ENCODE assay signal across 18 cellular contexts in the genomic region with DNA sequence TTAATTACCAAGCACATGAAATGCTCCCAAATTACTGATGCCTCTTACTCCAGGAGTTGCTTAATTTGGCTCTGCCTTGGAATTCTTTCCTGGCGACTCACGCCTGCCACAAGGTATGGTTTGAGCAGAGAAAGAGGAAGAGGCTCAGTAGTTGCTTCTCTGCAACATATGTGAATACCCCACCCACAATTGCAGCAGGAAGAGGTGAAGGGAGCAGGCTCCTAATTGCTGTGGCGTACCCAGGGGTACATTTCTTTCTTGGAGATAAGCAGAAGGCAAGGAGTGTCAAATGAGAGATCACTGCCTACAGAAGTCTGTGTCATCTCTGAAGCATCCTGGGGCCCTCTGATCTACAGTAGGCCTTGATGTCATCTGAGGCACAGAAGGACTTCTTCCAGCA. TPM values are rescaled to one million over a fixed set of nuclear protein-coding genes. Genes with fewer than 3 reads are reported as not detected.
DNase-seq lines count a peak whose midpoint lies in the region; ATAC-seq and TF ChIP-seq lines count a peak whose summit lies in the region.
"Had no signal": no experiment of that assay in that cellular context is flagged by ENCODE, and none has a peak within 500 bp of the region (broad histone marks: within the 10 kb centered on the region; RNA-seq: fewer than 3 reads in every experiment).

No MANE protein-coding gene starts in this region.

- no peak overlapping the region for H3K4me3 ChIP-seq in fibroblast of mammary gland (ENCODE audit: control insufficient read depth, low read depth, low read length)
- peak overlapping the region; percentile 0 for H3K4me3 ChIP-seq in skeletal muscle satellite cell (ENCODE audit: low read length)

- no peaks in the 10 kb centered on the region for H3K36me3 ChIP-seq in skeletal muscle satellite cell (ENCODE audit: insufficient read depth, low read length)

- H3K9me3 ChIP-seq in skeletal muscle satellite cell (replicated peaks; ENCODE audit: low read length), result no peaks in the 10 kb centered on the region

- peak overlapping the region; percentile 27 for H3K9ac ChIP-seq in skeletal muscle satellite cell (ENCODE audit: low read depth, low read length)

- ATAC-seq in SK-N-SH treated with all-trans-retinoic acid at 6 μM for 48 hours, result peak; percentile 39; the same call in 2 of the 3 replicates
- no peak for ATAC-seq in HG02763 (IDR thresholded peaks at IDR 0.05; ENCODE audit: unreplicated experiment)
- ATAC-seq in GM18520 (IDR thresholded peaks at IDR 0.05; ENCODE audit: unreplicated experiment), result no peak
- ATAC-seq: activated T-cell treated with anti-CD3 and anti-CD28 coated beads, Interleukin-2, amount 50 U/mL, for 4 hours; right cardiac atrium had no signal

- H3K27me3 ChIP-seq in skeletal muscle satellite cell (ENCODE audit: control insufficient read depth, insufficient read depth, low read length), result no peaks in the 10 kb centered on the region

- peaks cover 53% of the 10 kb centered on the region for H3K4me1 ChIP-seq in skeletal muscle satellite cell (ENCODE audit: control insufficient read depth, insufficient read depth, low read length)

- TF ChIP-seq CTCF in fibroblast of mammary gland (conservative IDR thresholded peaks at IDR 0.05; ENCODE audit: control insufficient read depth, insufficient read depth, low read depth, low read length), result no peak

- peak overlapping the region; percentile 2 for H3K4me2 ChIP-seq in skeletal muscle satellite cell (ENCODE audit: low read length)

- DNase-seq in HCEC 1CT (peak; percentile 70), fibroblast of mammary gland (ENCODE audit: low read depth) (peak; percentile 64), SIG-M5 (lab: John Stamatoyannopoulos, UW) (no peak)
- DNase-seq: activated CD4-positive, alpha-beta T cell treated with anti-CD3 and anti-CD28 coated beads, Interleukin-2, amount 10 ng/mL, durations not matched to agents 7 days and 5 days; activated T-cell treated with anti-CD3 and anti-CD28 coated beads, Interleukin-2, amount 50 U/mL, for 4 hours; amniotic stem cell; CD8-positive, alpha-beta memory T cell; H7; naive B cell; NCI-H1048; OCI-M1; right cardiac atrium; stimulated activated naive CD4-positive, alpha-beta T cell treated with Interleukin-2 at 50 U/mL for 16 hours; T-helper 1 cell had no signal

TF ChIP-seq in SK-N-SH treated with all-trans-retinoic acid at 6 μM for 48 hours, 23 proteins besides CTCF, POLR2A, EP300 and RAD21:
- TF ChIP-seq, protein P1, sequence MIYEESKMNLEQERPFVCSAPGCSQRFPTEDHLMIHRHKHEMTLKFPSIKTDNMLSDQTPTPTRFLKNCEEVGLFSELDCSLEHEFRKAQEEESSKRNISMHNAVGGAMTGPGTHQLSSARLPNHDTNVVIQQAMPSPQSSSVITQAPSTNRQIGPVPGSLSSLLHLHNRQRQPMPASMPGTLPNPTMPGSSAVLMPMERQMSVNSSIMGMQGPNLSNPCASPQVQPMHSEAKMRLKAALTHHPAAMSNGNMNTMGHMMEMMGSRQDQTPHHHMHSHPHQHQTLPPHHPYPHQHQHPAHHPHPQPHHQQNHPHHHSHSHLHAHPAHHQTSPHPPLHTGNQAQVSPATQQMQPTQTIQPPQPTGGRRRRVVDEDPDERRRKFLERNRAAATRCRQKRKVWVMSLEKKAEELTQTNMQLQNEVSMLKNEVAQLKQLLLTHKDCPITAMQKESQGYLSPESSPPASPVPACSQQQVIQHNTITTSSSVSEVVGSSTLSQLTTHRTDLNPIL (CRISPR knock-in tag; IDR thresholded peaks at IDR 0.05; ENCODE audit: low read depth), result no peak
- TF ChIP-seq ARNTL (CRISPR knock-in tag; IDR thresholded peaks at IDR 0.05; ENCODE audit: borderline replicate concordance, low read depth), result no peak
- TF ChIP-seq, protein P2, sequence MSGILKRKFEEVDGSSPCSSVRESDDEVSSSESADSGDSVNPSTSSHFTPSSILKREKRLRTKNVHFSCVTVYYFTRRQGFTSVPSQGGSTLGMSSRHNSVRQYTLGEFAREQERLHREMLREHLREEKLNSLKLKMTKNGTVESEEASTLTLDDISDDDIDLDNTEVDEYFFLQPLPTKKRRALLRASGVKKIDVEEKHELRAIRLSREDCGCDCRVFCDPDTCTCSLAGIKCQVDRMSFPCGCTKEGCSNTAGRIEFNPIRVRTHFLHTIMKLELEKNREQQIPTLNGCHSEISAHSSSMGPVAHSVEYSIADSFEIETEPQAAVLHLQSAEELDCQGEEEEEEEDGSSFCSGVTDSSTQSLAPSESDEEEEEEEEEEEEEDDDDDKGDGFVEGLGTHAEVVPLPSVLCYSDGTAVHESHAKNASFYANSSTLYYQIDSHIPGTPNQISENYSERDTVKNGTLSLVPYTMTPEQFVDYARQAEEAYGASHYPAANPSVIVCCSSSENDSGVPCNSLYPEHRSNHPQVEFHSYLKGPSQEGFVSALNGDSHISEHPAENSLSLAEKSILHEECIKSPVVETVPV (CRISPR knock-in tag; IDR thresholded peaks at IDR 0.05), result no peak
- TF ChIP-seq ZC3H10 (CRISPR knock-in tag; IDR thresholded peaks at IDR 0.05), result no peak
- TF ChIP-seq BACH2 (CRISPR knock-in tag; IDR thresholded peaks at IDR 0.05; ENCODE audit: borderline replicate concordance), result no peak
- no peak for TF ChIP-seq ZFP30 (CRISPR knock-in tag; IDR thresholded peaks at IDR 0.05)
- no peak for TF ChIP-seq RARB (CRISPR knock-in tag; IDR thresholded peaks at IDR 0.05)
- TF ChIP-seq TOX (CRISPR knock-in tag; IDR thresholded peaks at IDR 0.05; ENCODE audit: borderline replicate concordance), result no peak
- TF ChIP-seq, protein P3, sequence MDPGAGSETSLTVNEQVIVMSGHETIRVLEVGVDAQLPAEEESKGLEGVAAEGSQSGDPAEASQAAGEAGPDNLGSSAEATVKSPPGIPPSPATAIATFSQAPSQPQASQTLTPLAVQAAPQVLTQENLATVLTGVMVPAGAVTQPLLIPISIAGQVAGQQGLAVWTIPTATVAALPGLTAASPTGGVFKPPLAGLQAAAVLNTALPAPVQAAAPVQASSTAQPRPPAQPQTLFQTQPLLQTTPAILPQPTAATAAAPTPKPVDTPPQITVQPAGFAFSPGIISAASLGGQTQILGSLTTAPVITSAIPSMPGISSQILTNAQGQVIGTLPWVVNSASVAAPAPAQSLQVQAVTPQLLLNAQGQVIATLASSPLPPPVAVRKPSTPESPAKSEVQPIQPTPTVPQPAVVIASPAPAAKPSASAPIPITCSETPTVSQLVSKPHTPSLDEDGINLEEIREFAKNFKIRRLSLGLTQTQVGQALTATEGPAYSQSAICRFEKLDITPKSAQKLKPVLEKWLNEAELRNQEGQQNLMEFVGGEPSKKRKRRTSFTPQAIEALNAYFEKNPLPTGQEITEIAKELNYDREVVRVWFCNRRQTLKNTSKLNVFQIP (CRISPR knock-in tag; IDR thresholded peaks at IDR 0.05; ENCODE audit: borderline replicate concordance, low read depth), result no peak
- no peak for TF ChIP-seq ZNF565 (CRISPR knock-in tag; conservative IDR thresholded peaks at IDR 0.05; ENCODE audit: low read depth)
- no peak for TF ChIP-seq GLIS3 (CRISPR knock-in tag; IDR thresholded peaks at IDR 0.05)
- no peak for TF ChIP-seq ZNF8 (CRISPR knock-in tag; IDR thresholded peaks at IDR 0.05)
- no peak for TF ChIP-seq TCF4 (CRISPR knock-in tag; IDR thresholded peaks at IDR 0.05; ENCODE audit: borderline replicate concordance)

RNA-seq across cellular contexts. Expression of a gene that starts 10.6 kb away (rescaled TPM):
- 250 and 318 TPM in 2 replicates for total RNA-seq in skeletal muscle satellite cell (2012; rRNA removed)
- total RNA-seq: activated CD4-positive, alpha-beta T cell treated with anti-CD3 and anti-CD28 coated beads, Interleukin-2, amount 10 ng/mL, durations not matched to agents 7 days and 5 days; CD8-positive, alpha-beta memory T cell; H7 had no signal
